ENCODE assay signal across 8 cellular contexts in the genomic region with DNA sequence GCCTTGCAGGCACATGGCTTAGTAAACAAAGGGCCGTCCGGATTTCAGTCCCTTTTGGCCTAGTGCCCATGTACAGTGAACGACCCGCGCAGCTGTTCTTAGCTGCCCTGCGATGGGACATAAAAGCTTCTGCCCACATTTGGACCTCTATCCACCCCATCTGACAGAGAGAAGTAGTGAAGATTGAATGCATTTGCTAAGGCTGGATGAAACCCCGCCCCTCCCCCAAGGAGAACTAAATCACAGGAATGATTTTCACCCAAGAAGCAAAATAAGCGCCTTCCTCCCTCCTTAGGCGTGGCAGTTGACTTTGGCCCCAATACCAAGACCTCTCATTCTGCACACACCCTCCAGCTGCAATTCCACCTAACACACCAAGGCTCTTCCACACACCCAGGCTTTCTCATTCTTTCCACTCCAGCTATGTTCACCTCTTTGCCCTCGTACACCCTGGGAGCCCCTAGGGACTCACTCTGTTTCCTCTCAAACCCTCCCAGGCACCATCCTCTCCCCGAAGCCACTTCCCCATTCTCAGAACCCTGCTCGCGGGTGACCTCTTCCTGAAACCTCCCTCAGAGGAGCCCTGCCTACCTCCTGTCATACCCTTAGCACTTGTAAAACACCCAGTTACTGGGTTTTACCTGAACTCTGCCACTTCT. TPM values are rescaled to one million over a fixed set of nuclear protein-coding genes. Genes with fewer than 3 reads are reported as not detected.
DNase-seq lines count a peak whose midpoint lies in the region; ATAC-seq and TF ChIP-seq lines count a peak whose summit lies in the region.

No MANE protein-coding gene starts in this region.

- H2AK5ac ChIP-seq in H9 (ENCODE audit: insufficient read length, low read length) = no peak overlapping the region

- H3K23ac ChIP-seq in H9 (ENCODE audit: insufficient read length, low read depth, low read length) = no peak overlapping the region

- ATAC-seq in GM19324 (IDR thresholded peaks at IDR 0.05; ENCODE audit: low FRiP score, unreplicated experiment) = peak; percentile 94
- peak; percentile 98 for ATAC-seq in HG03175 (IDR thresholded peaks at IDR 0.05; ENCODE audit: unreplicated experiment)
- ATAC-seq in right cardiac atrium = peak; percentile 63 to 88
- no peak for ATAC-seq in omental fat pad (ENCODE audit: low FRiP score)

- no peak overlapping the region for H4K5ac ChIP-seq in H9 (ENCODE audit: insufficient read length, low read depth, low read length)

- H3K14ac ChIP-seq in H9 (ENCODE audit: insufficient read depth, low read length) = no peak overlapping the region

- peaks cover 10% of the 10 kb centered on the region for H3K27me3 Mint-ChIP-seq in H9 (ENCODE audit: low read depth)

- no peak overlapping the region for H4K91ac ChIP-seq in H9 (ENCODE audit: insufficient read length, low read depth, low read length)

- DNase-seq in Caki2 (ENCODE audit: low read depth) (peak; percentile 47), SHP77 (lab: John Stamatoyannopoulos, UW) (peak; percentile 66 to 80), right cardiac atrium (peak; percentile 48 to 66 (median 65)), H9 (no peak), omental fat pad (ENCODE audit: low spot score) (no peak), GM03348 (ENCODE audit: low spot score) (no peak)

- H3K79me2 ChIP-seq in H9 (ENCODE audit: insufficient read depth, low read length) = no peaks in the 10 kb centered on the region

- no peak overlapping the region for H4K8ac ChIP-seq in H9 (replicated peaks; ENCODE audit: insufficient read length, low read depth, low read length)

- no peaks in the 10 kb centered on the region for H3K79me1 ChIP-seq in H9 (ENCODE audit: insufficient read depth, low read depth, low read length, poor library complexity, severe bottlenecking)

- H3K27ac ChIP-seq in right cardiac atrium (ENCODE audit: low read length) (no peak overlapping the region), H9 (ENCODE audit: insufficient read length, low read depth, low read length) (no peak overlapping the region)

- no peak overlapping the region for H3K4me2 ChIP-seq in H9 (ENCODE audit: insufficient read depth, insufficient read length, low read length)

- no peak overlapping the region for H2BK15ac ChIP-seq in H9 (ENCODE audit: low read depth, low read length)

- H3K4me3 ChIP-seq in right cardiac atrium (ENCODE audit: low read length) = no peak overlapping the region

- no peak for TF ChIP-seq CTCF in H9 (conservative IDR thresholded peaks at IDR 0.05)
- no peak for TF ChIP-seq CTCF in omental fat pad (IDR thresholded peaks at IDR 0.05)

- no peaks in the 10 kb centered on the region for H3K9me3 ChIP-seq in right cardiac atrium (ENCODE audit: control insufficient read depth, low read length)
- no peaks in the 10 kb centered on the region for H3K9me3 ChIP-seq in H9 (ENCODE audit: control insufficient read depth, low read depth, low read length)

- H3K56ac ChIP-seq in H9 (ENCODE audit: insufficient read length, low read depth, low read length) = no peak overlapping the region

- H3K4me1 ChIP-seq in right cardiac atrium (ENCODE audit: control insufficient read depth, insufficient read depth, low read length) = no peaks in the 10 kb centered on the region
- H3K4me1 ChIP-seq in H9 (ENCODE audit: insufficient read depth, low read length) = no peaks in the 10 kb centered on the region

- H3T11ph ChIP-seq in H9 (ENCODE audit: low read length) = no peak overlapping the region

- in situ Hi-C loops in Caki2 (cut with HindIII; ENCODE audit: low pct_unique_long_range_greater_than_20kb, low sequenced_read_pairs) = no loop called here

- no peak overlapping the region for H3K4ac ChIP-seq in H9 (ENCODE audit: low read depth, low read length)

- no peak overlapping the region for H3K18ac ChIP-seq in H9 (ENCODE audit: insufficient read length, low read depth, low read length)

- no peak overlapping the region for H3K4me3 Mint-ChIP-seq in H9

- 39% methylated on average over 13 of the region's 13 CpGs for WGBS in right cardiac atrium
- WGBS in H9 (ENCODE audit: extremely low coverage, insufficient read length, low lambda C conversion rate) = no CpG with 5 or more reads among the region's 13 CpGs

- no peaks in the 10 kb centered on the region for H3K36me3 Mint-ChIP-seq in H9 (ENCODE audit: insufficient read depth in 1 of 3, low read depth in 3 of 3)

- H3K27me3 ChIP-seq in right cardiac atrium (ENCODE audit: control insufficient read depth, insufficient read depth) (no peaks in the 10 kb centered on the region), H9 (ENCODE audit: insufficient read depth, low read length) (no peaks in the 10 kb centered on the region)

- no peaks in the 10 kb centered on the region for H3K23me2 ChIP-seq in H9 (ENCODE audit: insufficient read length, low read depth, low read length, poor library complexity, severe bottlenecking)

- H2BK20ac ChIP-seq in H9 (ENCODE audit: low read depth, low read length, poor library complexity, severe bottlenecking) = no peak overlapping the region

- H3K9me3 Mint-ChIP-seq in H9 = peaks cover 0 to 4% of the 10 kb centered on the region in 2 experiments; a peak in 3 of 5 replicates

- no peak overlapping the region for H2BK120ac ChIP-seq in H9 (ENCODE audit: low read depth, low read length, poor library complexity, severe bottlenecking)

- no peak overlapping the region for H2BK12ac ChIP-seq in H9 (ENCODE audit: insufficient read length, low read depth, low read length)

- intact Hi-C loops in right cardiac atrium (cut with DNase I) = no loop called here

- no peak overlapping the region for H3K9ac ChIP-seq in H9 (ENCODE audit: extremely low read depth, insufficient read length, low read length)

- no peak overlapping the region for H2BK5ac ChIP-seq in H9 (ENCODE audit: insufficient read length, low read length)

- H3K27ac Mint-ChIP-seq in H9 = no peak overlapping the region; a peak in 1 of 7 replicates

- no peaks in the 10 kb centered on the region for H4K20me1 ChIP-seq in H9 (ENCODE audit: control insufficient read depth, insufficient read depth, insufficient read length)

- H3K4me1 Mint-ChIP-seq in H9 = 0 out of 4 replicates have a peak, but pooled peaks cover 0 to 6% of the 10 kb centered on the region in 2 experiments

- H2AFZ ChIP-seq in H9 (ENCODE audit: low read length) = no peak overlapping the region

RNA-seq across cellular contexts. Expression of a gene that starts 14.1 kb away (rescaled TPM):
- total RNA-seq in Caki2 (2014; rRNA removed; shearing (Covaris generic); ENCODE audit: low replicate concordance) = 6.4 and 9.4 TPM in 2 replicates
- total RNA-seq in right cardiac atrium = 1 to 10 TPM; 1.1 to 1.8 (median 1.5) TPM
- 0.43 TPM for polyA plus RNA-seq in right cardiac atrium
- 0.31 and 0.74 TPM in 2 replicates for total RNA-seq in H9 (2021)
- total RNA-seq in omental fat pad = 10 to 100 TPM in 1 of 4 donors, 1 to 10 TPM in 3; 3.6 to 27.7 (median 6.1) TPM

Comparison
In these comparisons a context has a peak if more than half of its experiments do, and no peak if none do; other contexts are left out.
1. DNase-seq: peak in Caki2 (single experiment), SHP77 (2 of 2) and right cardiac atrium (3 of 3); none in H9 (single experiment), omental fat pad (single experiment) and GM03348 (single experiment).